In genomic region chr3:46087871-46088270, GRCh38 we compare ENCODE assay signal across 9 cellular contexts.
A peak's percentile ranks its signal among the peaks of the same experiment; 100 is the strongest.
DNase-seq lines count a peak whose midpoint lies in the region; ATAC-seq, FAIRE-seq and TF ChIP-seq lines count a peak whose summit lies in the region.
"Had no signal": no experiment of that assay in that cellular context is flagged by ENCODE, and none has a peak within 500 bp of the region (broad histone marks: within the 10 kb centered on the region; RNA-seq: fewer than 3 reads in every experiment).

No MANE protein-coding gene starts in this region.

- no TSS peak for BruUV-seq in GM12878 (replicated peaks; lab: Mats Ljungman, UMichigan)

- no peaks in the 10 kb centered on the region for H3K79me2 ChIP-seq in GM12878 (ENCODE audit: control insufficient read depth, insufficient read depth, low read length)

- in situ Hi-C loops in GM12878 (cut with MboI) = loop anchor here (5.0 kb wide), 2 partner anchors 284 to 326 kb away; partner anchors contain the start of gene CCR5
- in situ Hi-C loops in transverse colon (cut with MboI; ENCODE audit: low pct_ligation_motif_present in 1 of 4, low pct_unique_long_range_greater_than_20kb in 1 of 4, low sequenced_read_pairs in 3 of 4) = loop anchor here (10.0 to 25.0 kb wide), 8 partner anchors 124 to 357 kb away; partner anchors contain the start of genes CCR5 (in 2 of the 4), CCR1 (in 1 of the 4), CCR2 (in 1 of the 4) and CXCR6 (in 1 of the 4)

- H4K20me1 ChIP-seq in GM12878 (ENCODE audit: control insufficient read depth, insufficient read depth) = no peaks in the 10 kb centered on the region

- H3K4me2 ChIP-seq in GM12878 (ENCODE audit: control insufficient read depth, insufficient read depth) = no peak overlapping the region

- no peaks in the 10 kb centered on the region for H3K36me3 Mint-ChIP-seq in naive B cell

- H3K27me3 ChIP-seq in GM12878 (replicated peaks in 1 of 2; ENCODE audit: control insufficient read depth in 2 of 2, insufficient read depth in 2 of 2, low read length in 1 of 2) = no peaks in the 10 kb centered on the region
- no peaks in the 10 kb centered on the region for H3K27me3 ChIP-seq in transverse colon

- intact Hi-C loops in GM12878 (cut with micrococcal nuclease; ENCODE audit: unreplicated experiment) = loop anchor here (1.0 to 2.0 kb wide), 2 partner anchors 23 to 284 kb away; no protein-coding TSS in a partner anchor
- intact Hi-C loops in transverse colon (cut with DNase I; ENCODE audit: low total_unique reads) = loop anchor here (10.0 kb wide), 1 partner anchor 333 kb away; no protein-coding TSS in a partner anchor
- intact Hi-C loops in left colon (cut with DNase I, micrococcal nuclease) = loop anchor here in 1 of 2 donors (10.0 kb wide), 1 partner anchor 287 kb away; the partner anchor contains the start of gene CCR5

- POLR2A ChIA-PET in GM12878 (lab: Charles Lee) = interaction anchor here (0.6 to 3.5 kb wide), 3 partner anchors 121 to 290 kb away, joined by 3 to 22 read pairs (median 12); partner anchors contain the start of genes CCR1 and CCR5

- TF ChIP-seq POLR2A in GM12878 (IDR thresholded peaks at IDR 0.05; ENCODE audit: low read depth, low read length) = no peak
- TF ChIP-seq POLR2A in transverse colon (IDR thresholded peaks at IDR 0.05) = no peak

- no peak overlapping the region for H2AFZ ChIP-seq in GM12878 (ENCODE audit: control insufficient read depth, low read depth, low read length)

- no peak overlapping the region for H3K27ac Mint-ChIP-seq in naive B cell

- ATAC-seq in GM12878 (peak; percentile 40), naive B cell (ENCODE audit: low read depth in 2 of 2) (peak; percentile 34 to 45), left colon (no peak)

- H3K4me3 ChIP-seq in GM12878 = no peak overlapping the region
- H3K4me3 ChIP-seq in transverse colon = no peak overlapping the region
- no peak overlapping the region for H3K4me3 ChIP-seq in coronary artery
- H3K4me3 ChIP-seq: SK-N-MC had no signal

- CTCF ChIA-PET in GM12878 (lab: Yijun Ruan, JAX) = interaction anchor here (0.7 to 21.9 kb wide), 16 partner anchors 9 to 449 kb away, joined by 3 to 714 read pairs (median 7); partner anchors contain the start of genes CCR1 and CCR5

- RAD21 ChIA-PET in GM12878 (lab: Charles Lee; ENCODE audit: unreplicated experiment) = interaction anchor here (0.9 to 20.1 kb wide), 16 partner anchors 9 to 401 kb away, joined by 3 to 396 read pairs (median 4); partner anchors contain the start of genes CCR1 and CCR5

- TF ChIP-seq RAD21 in GM12878 (IDR thresholded peaks at IDR 0.05; ENCODE audit: insufficient read depth, low read depth, low read length) = peak; percentile 85

- SMC1A ChIA-PET in GM12878 (lab: Charles Lee; ENCODE audit: uncharacterized antibody, unreplicated experiment) = interaction anchor here (0.7 to 23.6 kb wide), 18 partner anchors 10 to 433 kb away, joined by 3 to 581 read pairs (median 5); partner anchors contain the start of genes CCR1, CCR5 and CXCR6

- 63% methylated on average over 3 of the region's 3 CpGs for WGBS in GM12878 (ENCODE audit: insufficient coverage, insufficient replicate concordance, low lambda C conversion rate, missing lambda C conversion rate)
- 34 to 56% methylated on average over 3 of the region's 3 CpGs for WGBS in transverse colon (ENCODE audit: low coverage in 1 of 2), 2 donors

- no peaks in the 10 kb centered on the region for H3K27me3 Mint-ChIP-seq in naive B cell

- H3K4me1 ChIP-seq in GM12878 (ENCODE audit: control insufficient read depth, insufficient read depth, low read length) (peaks cover 43% of the 10 kb centered on the region), transverse colon (peaks cover 0 to 15% (median 1%) of the 10 kb centered on the region in 4 donors)

- H3K27ac ChIP-seq in GM12878 (ENCODE audit: control insufficient read depth, insufficient read depth) (no peak overlapping the region), transverse colon (no peak overlapping the region), coronary artery (no peak overlapping the region)
- H3K27ac ChIP-seq: SK-N-MC had no signal

- DNase-seq in LHCN-M2 (ENCODE audit: low read depth) = peak; percentile 63
- DNase-seq in GM12878 (ENCODE audit: low read depth, low spot score) = no peak
- no peak for DNase-seq in naive B cell
- DNase-seq in transverse colon = no peak
- DNase-seq in stimulated activated CD4-positive, alpha-beta T cell treated with anti-CD3 and anti-CD28 coated beads, Interleukin-4, amount 100 ng/mL, for 4 hours = no peak
- DNase-seq in left colon = no peak
- DNase-seq in coronary artery (ENCODE audit: low spot score) = no peak

- no peak overlapping the region for H3K9ac ChIP-seq in GM12878 (ENCODE audit: control insufficient read depth, insufficient read depth, low read length)

- no peak for TF ChIP-seq EP300 in GM12878 (IDR thresholded peaks at IDR 0.05; ENCODE audit: borderline replicate concordance in 1 of 2, control insufficient read depth in 1 of 2, low read depth in 2 of 2, low read length in 2 of 2)
- no peak for TF ChIP-seq EP300 in transverse colon (IDR thresholded peaks at IDR 0.05; ENCODE audit: low read depth)

- H3K9me3 ChIP-seq in GM12878 (replicated peaks; ENCODE audit: control insufficient read depth, insufficient read depth, low read length) (no peaks in the 10 kb centered on the region), transverse colon (no peaks in the 10 kb centered on the region)

- no peaks in the 10 kb centered on the region for H3K9me3 Mint-ChIP-seq in naive B cell

- TF ChIP-seq CTCF in GM12878 (IDR thresholded peaks at IDR 0.05 in 2 of 3, conservative IDR thresholded peaks at IDR 0.05 in 1 of 3; ENCODE audit: control insufficient read depth in 2 of 3, extremely low read depth in 1 of 3, insufficient read depth in 1 of 3, low read depth in 3 of 3, low read length in 3 of 3) (peak; percentile 10 to 60 (median 46); a peak in 3 of 6 replicates), transverse colon (IDR thresholded peaks at IDR 0.05) (peak in 1 of 5 experiments; percentile 10), coronary artery (IDR thresholded peaks at IDR 0.05) (no peak)

- H3K36me3 ChIP-seq in GM12878 (ENCODE audit: control insufficient read depth in 2 of 2, insufficient read depth in 2 of 2, low read length in 1 of 2) = no peaks in the 10 kb centered on the region
- H3K36me3 ChIP-seq in transverse colon = no peaks in the 10 kb centered on the region

- H3K4me1 Mint-ChIP-seq in naive B cell = peaks cover 23 to 35% (median 30%) of the 10 kb centered on the region in 3 donors

- no peak overlapping the region for H3K4me3 Mint-ChIP-seq in naive B cell

- FAIRE-seq in G401.6 (lab: Jason Lieb, UNC) (peak; percentile 84), GM12878 (lab: Jason Lieb, UNC) (no peak)

TF ChIP-seq in GM12878, 131 proteins besides CTCF, POLR2A, EP300 and RAD21 (continues in another document):
- no peak for TF ChIP-seq USF1 (IDR thresholded peaks at IDR 0.05; ENCODE audit: borderline replicate concordance, extremely low read length, insufficient read depth, low read depth, low read length)
- TF ChIP-seq ATF2 (IDR thresholded peaks at IDR 0.05; ENCODE audit: low read length) = no peak
- TF ChIP-seq HDAC6 (IDR thresholded peaks at IDR 0.05; ENCODE audit: unreplicated experiment) = no peak
- no peak for TF ChIP-seq BCL3 (IDR thresholded peaks at IDR 0.05; ENCODE audit: borderline replicate concordance, insufficient read depth, low read depth, low read length, poor library complexity, severe bottlenecking)
- no peak for TF ChIP-seq ZNF217 (IDR thresholded peaks at IDR 0.05)
- no peak for TF ChIP-seq CEBPB (IDR thresholded peaks at IDR 0.05; ENCODE audit: borderline replicate concordance in 1 of 2, low read depth in 2 of 2, low read length in 2 of 2)
- TF ChIP-seq POU2F2 (IDR thresholded peaks at IDR 0.05; ENCODE audit: borderline replicate concordance, low read depth, low read length) = no peak
- TF ChIP-seq YY1 (IDR thresholded peaks at IDR 0.05; ENCODE audit: low read depth, low read length) = 0 out of 2 replicates have a peak, but pooled peaks have one; percentile 40
- no peak for TF ChIP-seq KDM1A (IDR thresholded peaks at IDR 0.05; ENCODE audit: borderline replicate concordance)
- no peak for TF ChIP-seq TAF1 (IDR thresholded peaks at IDR 0.05; ENCODE audit: borderline replicate concordance, low read depth, low read length)
- no peak for TF ChIP-seq ZZZ3 (IDR thresholded peaks at IDR 0.05; ENCODE audit: control insufficient read depth, insufficient read length, low read depth)
- TF ChIP-seq GABPA (IDR thresholded peaks at IDR 0.05; ENCODE audit: low read depth) = no peak
- TF ChIP-seq SRF (IDR thresholded peaks at IDR 0.05; ENCODE audit: low read depth in 2 of 2, low read length in 2 of 2) = no peak
